In genomic region chr6:31179896-31180295, GRCh38 we compare ENCODE assay signal across 12 cellular contexts. TPM values are rescaled to one million over a fixed set of nuclear protein-coding genes. Genes with fewer than 3 reads are reported as not detected.
DNase-seq lines count a peak whose midpoint lies in the region; ATAC-seq and TF ChIP-seq lines count a peak whose summit lies in the region.
"Had no signal": no experiment of that assay in that cellular context is flagged by ENCODE, and none has a peak within 500 bp of the region (broad histone marks: within the 10 kb centered on the region; RNA-seq: fewer than 3 reads in every experiment).

No MANE protein-coding gene starts in this region.

- CTCF ChIA-PET in activated CD8-positive, alpha-beta memory T cell treated with anti-CD3 and anti-CD28 coated beads, Interleukin-2, amount 10 ng/mL, durations not matched to agents 7 days and 5 days (lab: Charles Lee), result interaction anchor here (1.2 kb wide), 1 partner anchor 187 kb away, joined by 4 read pairs; no protein-coding TSS in a partner anchor
- CTCF ChIA-PET in activated CD8-positive, alpha-beta T cell treated with anti-CD3 and anti-CD28 coated beads, Interleukin-2, amount 10 ng/mL, durations not matched to agents 7 days and 5 days (lab: Charles Lee), result no interaction called here

- peaks cover 28% of the 10 kb centered on the region for H3K4me1 Mint-ChIP-seq in activated CD8-positive, alpha-beta memory T cell treated with anti-CD3 and anti-CD28 coated beads, Interleukin-2, amount 10 ng/mL, durations not matched to agents 7 days and 5 days
- peaks cover 23% of the 10 kb centered on the region for H3K4me1 Mint-ChIP-seq in activated CD8-positive, alpha-beta T cell treated with anti-CD3 and anti-CD28 coated beads, Interleukin-2, amount 10 ng/mL, durations not matched to agents 7 days and 5 days (ENCODE audit: low read depth)
- H3K4me1 Mint-ChIP-seq in stimulated activated memory B cell treated with anti-CD40 and anti-IgM and Interleukin-4, amounts not matched to agents 10 μg/mL and 1 μg/mL and 100 μg/mL, for 72 hours, result peaks cover 22% of the 10 kb centered on the region

- H3K4me3 Mint-ChIP-seq in activated CD8-positive, alpha-beta memory T cell treated with anti-CD3 and anti-CD28 coated beads, Interleukin-2, amount 10 ng/mL, durations not matched to agents 7 days and 5 days, result peak overlapping the region; percentile 77
- peak overlapping the region; percentile 74 for H3K4me3 Mint-ChIP-seq in activated CD8-positive, alpha-beta T cell treated with anti-CD3 and anti-CD28 coated beads, Interleukin-2, amount 10 ng/mL, durations not matched to agents 7 days and 5 days
- peak overlapping the region; percentile 87 for H3K4me3 Mint-ChIP-seq in stimulated activated memory B cell treated with anti-CD40 and anti-IgM and Interleukin-4, amounts not matched to agents 10 μg/mL and 1 μg/mL and 100 μg/mL, for 72 hours

- H3K4me3 ChIP-seq in fibroblast of villous mesenchyme (ENCODE audit: low read depth, low read length), result peak overlapping the region; percentile 64

- H3K9me3 Mint-ChIP-seq in activated CD8-positive, alpha-beta memory T cell treated with anti-CD3 and anti-CD28 coated beads, Interleukin-2, amount 10 ng/mL, durations not matched to agents 7 days and 5 days (ENCODE audit: low read depth), result no peaks in the 10 kb centered on the region
- H3K9me3 Mint-ChIP-seq in activated CD8-positive, alpha-beta T cell treated with anti-CD3 and anti-CD28 coated beads, Interleukin-2, amount 10 ng/mL, durations not matched to agents 7 days and 5 days (ENCODE audit: insufficient read depth), result no peaks in the 10 kb centered on the region
- H3K9me3 Mint-ChIP-seq in stimulated activated memory B cell treated with anti-CD40 and anti-IgM and Interleukin-4, amounts not matched to agents 10 μg/mL and 1 μg/mL and 100 μg/mL, for 72 hours, result no peaks in the 10 kb centered on the region

- H3K27ac Mint-ChIP-seq in activated CD8-positive, alpha-beta memory T cell treated with anti-CD3 and anti-CD28 coated beads, Interleukin-2, amount 10 ng/mL, durations not matched to agents 7 days and 5 days, result no peak overlapping the region
- H3K27ac Mint-ChIP-seq in activated CD8-positive, alpha-beta T cell treated with anti-CD3 and anti-CD28 coated beads, Interleukin-2, amount 10 ng/mL, durations not matched to agents 7 days and 5 days, result no peak overlapping the region
- H3K27ac Mint-ChIP-seq in stimulated activated memory B cell treated with anti-CD40 and anti-IgM and Interleukin-4, amounts not matched to agents 10 μg/mL and 1 μg/mL and 100 μg/mL, for 72 hours, result peak overlapping the region; percentile 86

- TF ChIP-seq CTCF in fibroblast of villous mesenchyme (IDR thresholded peaks at IDR 0.05; ENCODE audit: insufficient read depth, low read depth, low read length), result no peak

- no peak for DNase-seq in activated CD8-positive, alpha-beta memory T cell treated with anti-CD3 and anti-CD28 coated beads, Interleukin-2, amount 10 ng/mL, durations not matched to agents 7 days and 5 days
- no peak for DNase-seq in activated CD8-positive, alpha-beta memory T cell treated with anti-CD3 and anti-CD28 coated beads for 24 hours
- DNase-seq in activated CD8-positive, alpha-beta T cell treated with anti-CD3 and anti-CD28 coated beads, Interleukin-2, amount 10 ng/mL, durations not matched to agents 7 days and 5 days, result no peak
- DNase-seq in fibroblast of villous mesenchyme (ENCODE audit: low read depth), result no peak
- DNase-seq in HK-2 (ENCODE audit: unreplicated experiment), result no peak
- DNase-seq: DMS79 treated with DMSO at 0.1 percent for 48 hours, NCI-H2081 treated with DMSO at 0.1 percent for 48 hours, SW 1271 had no signal

- H3K36me3 Mint-ChIP-seq in activated CD8-positive, alpha-beta memory T cell treated with anti-CD3 and anti-CD28 coated beads, Interleukin-2, amount 10 ng/mL, durations not matched to agents 7 days and 5 days, result no peaks in the 10 kb centered on the region
- no peaks in the 10 kb centered on the region for H3K36me3 Mint-ChIP-seq in activated CD8-positive, alpha-beta T cell treated with anti-CD3 and anti-CD28 coated beads, Interleukin-2, amount 10 ng/mL, durations not matched to agents 7 days and 5 days (ENCODE audit: low read depth)
- H3K36me3 Mint-ChIP-seq in stimulated activated memory B cell treated with anti-CD40 and anti-IgM and Interleukin-4, amounts not matched to agents 10 μg/mL and 1 μg/mL and 100 μg/mL, for 72 hours, result no peaks in the 10 kb centered on the region

- POLR2A ChIA-PET in activated CD8-positive, alpha-beta T cell treated with anti-CD3 and anti-CD28 coated beads, Interleukin-2, amount 10 ng/mL, durations not matched to agents 7 days and 5 days (lab: Charles Lee), result no interaction called here

- ATAC-seq in activated CD8-positive, alpha-beta memory T cell treated with anti-CD3 and anti-CD28 coated beads, Interleukin-2, amount 10 ng/mL, durations not matched to agents 7 days and 5 days, result no peak
- ATAC-seq in activated CD8-positive, alpha-beta T cell treated with anti-CD3 and anti-CD28 coated beads, Interleukin-2, amount 10 ng/mL, durations not matched to agents 7 days and 5 days, result no peak
- no peak for ATAC-seq in stimulated activated memory B cell treated with anti-CD40 and anti-IgM and Interleukin-4, amounts not matched to agents 10 μg/mL and 1 μg/mL and 100 μg/mL, for 72 hours
- ATAC-seq in HG02870 (IDR thresholded peaks at IDR 0.05; ENCODE audit: unreplicated experiment), result no peak
- no peak for ATAC-seq in HG03571 (IDR thresholded peaks at IDR 0.05; ENCODE audit: unreplicated experiment)

- H3K27me3 Mint-ChIP-seq in activated CD8-positive, alpha-beta memory T cell treated with anti-CD3 and anti-CD28 coated beads, Interleukin-2, amount 10 ng/mL, durations not matched to agents 7 days and 5 days, result no peaks in the 10 kb centered on the region
- H3K27me3 Mint-ChIP-seq in activated CD8-positive, alpha-beta T cell treated with anti-CD3 and anti-CD28 coated beads, Interleukin-2, amount 10 ng/mL, durations not matched to agents 7 days and 5 days (ENCODE audit: low read depth), result no peaks in the 10 kb centered on the region
- H3K27me3 Mint-ChIP-seq in stimulated activated memory B cell treated with anti-CD40 and anti-IgM and Interleukin-4, amounts not matched to agents 10 μg/mL and 1 μg/mL and 100 μg/mL, for 72 hours, result no peaks in the 10 kb centered on the region

RNA-seq across cellular contexts. Expression of gene POU5F1, which starts 9.4 kb away (rescaled TPM):
- not detected for total RNA-seq in activated CD8-positive, alpha-beta memory T cell treated with anti-CD3 and anti-CD28 coated beads, Interleukin-2, amount 10 ng/mL, durations not matched to agents 7 days and 5 days
- not detected for total RNA-seq in activated CD8-positive, alpha-beta T cell treated with anti-CD3 and anti-CD28 coated beads, Interleukin-2, amount 10 ng/mL, durations not matched to agents 7 days and 5 days
- not detected in 2 replicates for total RNA-seq in fibroblast of villous mesenchyme
- total RNA-seq: A172 had no signal

RNA-seq across cellular contexts. Expression of gene TCF19, which starts 21.5 kb away (rescaled TPM):
- total RNA-seq in activated CD8-positive, alpha-beta memory T cell treated with anti-CD3 and anti-CD28 coated beads, Interleukin-2, amount 10 ng/mL, durations not matched to agents 7 days and 5 days, result 100 to 1,000 TPM; 100 to 106 TPM
- 100 to 1,000 TPM; 122 to 125 TPM for total RNA-seq in activated CD8-positive, alpha-beta T cell treated with anti-CD3 and anti-CD28 coated beads, Interleukin-2, amount 10 ng/mL, durations not matched to agents 7 days and 5 days
- 20.7 and 22.2 TPM in 2 replicates for total RNA-seq in fibroblast of villous mesenchyme

RNA-seq across cellular contexts. Expression of gene CCHCR1, which starts 22.3 kb away (rescaled TPM):
- total RNA-seq in activated CD8-positive, alpha-beta memory T cell treated with anti-CD3 and anti-CD28 coated beads, Interleukin-2, amount 10 ng/mL, durations not matched to agents 7 days and 5 days, result 10 to 100 TPM; 48.3 to 57.9 TPM
- 10 to 100 TPM; 36.5 to 41.9 TPM for total RNA-seq in activated CD8-positive, alpha-beta T cell treated with anti-CD3 and anti-CD28 coated beads, Interleukin-2, amount 10 ng/mL, durations not matched to agents 7 days and 5 days
- total RNA-seq in fibroblast of villous mesenchyme, result 14.7 and 16.4 TPM in 2 replicates

RNA-seq across cellular contexts. Expression of gene PSORS1C2, which starts 41.0 kb away (rescaled TPM):
- not detected for total RNA-seq in activated CD8-positive, alpha-beta memory T cell treated with anti-CD3 and anti-CD28 coated beads, Interleukin-2, amount 10 ng/mL, durations not matched to agents 7 days and 5 days
- not detected for total RNA-seq in activated CD8-positive, alpha-beta T cell treated with anti-CD3 and anti-CD28 coated beads, Interleukin-2, amount 10 ng/mL, durations not matched to agents 7 days and 5 days
- not detected in 2 replicates for total RNA-seq in fibroblast of villous mesenchyme
- total RNA-seq: A172 had no signal

RNA-seq across cellular contexts. Expression of gene CDSN, which starts 59.6 kb away (rescaled TPM):
- total RNA-seq in activated CD8-positive, alpha-beta memory T cell treated with anti-CD3 and anti-CD28 coated beads, Interleukin-2, amount 10 ng/mL, durations not matched to agents 7 days and 5 days, result not detected
- total RNA-seq in activated CD8-positive, alpha-beta T cell treated with anti-CD3 and anti-CD28 coated beads, Interleukin-2, amount 10 ng/mL, durations not matched to agents 7 days and 5 days, result not detected
- total RNA-seq in fibroblast of villous mesenchyme, result not detected in 2 replicates
- total RNA-seq: A172 had no signal
